ENCODE assay signal across 1 cellular context in genomic region chr13:34372581-34372980, GRCh38.
TF ChIP-seq lines count a peak whose summit lies in the region.

No MANE protein-coding gene starts in this region.

TF ChIP-seq in HEK293, 187 proteins besides CTCF, POLR2A, EP300 and RAD21 (continued from another document):
- TF ChIP-seq ZBTB10 (tag by site-specific recombination; IDR thresholded peaks at IDR 0.05) (no peak), ZNF510 (tag by site-specific recombination; IDR thresholded peaks at IDR 0.05; ENCODE audit: insufficient replicate concordance) (no peak), ZSCAN30 (tag by site-specific recombination; IDR thresholded peaks at IDR 0.05) (no peak), SP2 (tag by site-specific recombination; IDR thresholded peaks at IDR 0.05) (no peak), ZNF138 (tag by site-specific recombination; IDR thresholded peaks at IDR 0.05; ENCODE audit: borderline replicate concordance) (no peak)
